Comparison of ENCODE assay signal across 17 cellular contexts in genomic region chr1:192747942-192748341, GRCh38.
DNase-seq lines count a peak whose midpoint lies in the region; ATAC-seq and TF ChIP-seq lines count a peak whose summit lies in the region.
"Had no signal": no experiment of that assay in that cellular context is flagged by ENCODE, and none has a peak within 500 bp of the region (broad histone marks: within the 10 kb centered on the region; RNA-seq: fewer than 3 reads in every experiment).

No MANE protein-coding gene starts in this region.

- TF ChIP-seq CTCF in MCF 10A (IDR thresholded peaks at IDR 0.05; ENCODE audit: unreplicated experiment) (no peak), breast epithelium (IDR thresholded peaks at IDR 0.05) (no peak), PC-9 (conservative IDR thresholded peaks at IDR 0.05) (no peak), fibroblast of lung (conservative IDR thresholded peaks at IDR 0.05 in 1 of 2, IDR thresholded peaks at IDR 0.05 in 1 of 2; ENCODE audit: low read depth in 1 of 2, low read length in 2 of 2) (no peak)

- intact Hi-C loops in MCF 10A (cut with micrococcal nuclease), result no loop called here
- intact Hi-C loops in breast epithelium (cut with DNase I; ENCODE audit: low total_unique reads), result no loop called here
- intact Hi-C loops in PC-9 (cut with micrococcal nuclease; ENCODE audit: unreplicated experiment), result no loop called here

- no peaks in the 10 kb centered on the region for H3K79me2 ChIP-seq in PC-9 (ENCODE audit: low read depth)
- no peaks in the 10 kb centered on the region for H3K79me2 ChIP-seq in fibroblast of lung (ENCODE audit: control insufficient read depth, insufficient read depth, low read length)

- H3K36me3 Mint-ChIP-seq in MCF 10A (ENCODE audit: insufficient read depth, unreplicated experiment), result no peaks in the 10 kb centered on the region

- H3K9me3 Mint-ChIP-seq in MCF 10A (ENCODE audit: unreplicated experiment), result no peaks in the 10 kb centered on the region
- H3K9me3 Mint-ChIP-seq: activated T-cell treated with anti-CD3 and anti-CD28 coated beads, Interleukin-2, amount 50 U/mL, for 72 hours had no signal

- H3F3A ChIP-seq in PC-9 (ENCODE audit: insufficient read depth, low read depth), result no peaks in the 10 kb centered on the region

- ATAC-seq in HG02759 (IDR thresholded peaks at IDR 0.05; ENCODE audit: unreplicated experiment), result no peak
- ATAC-seq: activated T-cell treated with anti-CD3 and anti-CD28 coated beads, Interleukin-2, amount 50 U/mL, for 72 hours had no signal

- no peaks in the 10 kb centered on the region for H3K27me3 ChIP-seq in breast epithelium
- no peaks in the 10 kb centered on the region for H3K27me3 ChIP-seq in PC-9 (ENCODE audit: insufficient read depth, low read depth)
- no peaks in the 10 kb centered on the region for H3K27me3 ChIP-seq in fibroblast of lung (ENCODE audit: control insufficient read depth, insufficient read depth, low read length)
- H3K27me3 ChIP-seq: ovary had no signal

- peak overlapping the region; percentile 66; the same call in 1 of the 2 replicates for H2AFZ ChIP-seq in PC-9
- H2AFZ ChIP-seq in fibroblast of lung (ENCODE audit: low read length), result no peak overlapping the region

- H3K4me3 ChIP-seq in breast epithelium (no peak overlapping the region), PC-9 (no peak overlapping the region), fibroblast of lung (replicated peaks in 1 of 4; ENCODE audit: control extremely low read depth in 1 of 4, insufficient read depth in 1 of 4, low read depth in 3 of 4, low read length in 4 of 4) (no peak overlapping the region)
- H3K4me3 ChIP-seq: ovary had no signal

- no peaks in the 10 kb centered on the region for H3K27me3 Mint-ChIP-seq in MCF 10A (ENCODE audit: insufficient read depth, unreplicated experiment)

- no peaks in the 10 kb centered on the region for H3K9me3 ChIP-seq in breast epithelium
- H3K9me3 ChIP-seq in PC-9 (ENCODE audit: insufficient read depth, low read depth), result peaks cover 5% of the 10 kb centered on the region; the same call in 1 of the 2 replicates
- no peaks in the 10 kb centered on the region for H3K9me3 ChIP-seq in fibroblast of lung (ENCODE audit: control insufficient read depth, insufficient read depth, low read depth, low read length)
- H3K9me3 ChIP-seq: ovary had no signal

- H3K9me2 ChIP-seq in PC-9 (ENCODE audit: insufficient read depth), result no peaks in the 10 kb centered on the region

- BruUV-seq in MCF 10A (replicated peaks; lab: Mats Ljungman, UMichigan), result no TSS peak
- no TSS peak for BruUV-seq in PC-9 (replicated peaks; lab: Mats Ljungman, UMichigan)

- H3K4me1 ChIP-seq in breast epithelium (no peaks in the 10 kb centered on the region), PC-9 (replicated peaks; ENCODE audit: insufficient read depth) (peaks cover 19% of the 10 kb centered on the region), fibroblast of lung (ENCODE audit: control insufficient read depth, extremely low read depth, insufficient read depth, low read length) (no peaks in the 10 kb centered on the region)

- DNase-seq in MCF 10A (ENCODE audit: unreplicated experiment), result peak; percentile 73
- no peak for DNase-seq in breast epithelium (ENCODE audit: low spot score in 2 of 2)
- DNase-seq in PC-9, result peak in 1 of 2 experiments; percentile 83
- DNase-seq in fibroblast of lung (ENCODE audit: low read depth in 2 of 2), result peak; percentile 3 to 42
- DNase-seq in stromal cell of bone marrow (ENCODE audit: low read depth), result peak; percentile 16
- DNase-seq in activated effector memory CD4-positive, alpha-beta T cell treated with anti-CD3 and anti-CD28 coated beads, Interleukin-2, amount 50 U/mL, for 16 hours, result no peak
- no peak for DNase-seq in DMS114 treated with DMSO at 0.1 percent for 48 hours (lab: John Stamatoyannopoulos, UW; ENCODE audit: unreplicated experiment)
- DNase-seq: activated CD4-positive, alpha-beta T cell treated with anti-CD3 and anti-CD28 coated beads for 48 hours; activated T-cell treated with anti-CD3 and anti-CD28 coated beads, Interleukin-2, amount 50 U/mL, for 72 hours; amniotic stem cell; cortex of kidney; EL; foreskin melanocyte; NCI-H1048; NCI-H2227 treated with DMSO at 0.1 percent for 48 hours; ovary had no signal

- CTCF ChIA-PET in MCF 10A (lab: Yijun Ruan, JAX) (interaction anchor here (0.7 to 1.6 kb wide), 2 partner anchors 10 to 197 kb away, joined by 3 read pairs; no protein-coding TSS in a partner anchor), PC-9 (lab: Charles Lee) (no interaction called here)

- peaks cover 5% of the 10 kb centered on the region for H3K4me1 Mint-ChIP-seq in MCF 10A (ENCODE audit: insufficient read depth, unreplicated experiment)

- H3K27ac Mint-ChIP-seq in MCF 10A (ENCODE audit: low read depth, unreplicated experiment), result peak overlapping the region; percentile 70
- H3K27ac Mint-ChIP-seq: activated T-cell treated with anti-CD3 and anti-CD28 coated beads, Interleukin-2, amount 50 U/mL, for 72 hours had no signal

- POLR2A ChIA-PET in MCF 10A (lab: Yijun Ruan, JAX), result interaction anchor here (0.6 to 0.7 kb wide), 2 partner anchors 46 to 137 kb away, joined by 3 read pairs; no protein-coding TSS in a partner anchor
- POLR2A ChIA-PET in PC-9 (lab: Charles Lee; ENCODE audit: unreplicated experiment), result no interaction called here

- H3K9ac ChIP-seq in fibroblast of lung (ENCODE audit: insufficient read depth, low read length), result no peak overlapping the region

- H3K4me3 Mint-ChIP-seq in MCF 10A (ENCODE audit: unreplicated experiment), result no peak overlapping the region
- H3K4me3 Mint-ChIP-seq: activated T-cell treated with anti-CD3 and anti-CD28 coated beads, Interleukin-2, amount 50 U/mL, for 72 hours had no signal

- TF ChIP-seq POLR2A in breast epithelium (IDR thresholded peaks at IDR 0.05), result no peak

- H3K27ac ChIP-seq in breast epithelium (no peak overlapping the region), PC-9 (peak overlapping the region; percentile 54), fibroblast of lung (ENCODE audit: insufficient read depth, low read length) (no peak overlapping the region)
- H3K27ac ChIP-seq: ovary had no signal

- peaks cover 3% of the 10 kb centered on the region for H3K36me3 ChIP-seq in breast epithelium
- no peaks in the 10 kb centered on the region for H3K36me3 ChIP-seq in PC-9 (ENCODE audit: low read depth)
- H3K36me3 ChIP-seq in fibroblast of lung (ENCODE audit: control insufficient read depth, insufficient read depth, low read length), result no peaks in the 10 kb centered on the region
- H3K36me3 ChIP-seq: ovary had no signal

- H4K20me1 ChIP-seq in PC-9 (ENCODE audit: insufficient read depth) (no peaks in the 10 kb centered on the region), fibroblast of lung (ENCODE audit: control insufficient read depth, extremely low read depth, insufficient read depth, low read length) (no peaks in the 10 kb centered on the region)

- H3K4me2 ChIP-seq in PC-9 (no peak overlapping the region), fibroblast of lung (ENCODE audit: extremely low read depth, insufficient read depth, low read length) (no peak overlapping the region)

Comparison
In these comparisons a context has a peak if more than half of its experiments do, and no peak if none do; other contexts are left out.
1. DNase-seq: peak in MCF 10A (single experiment), fibroblast of lung (2 of 2) and stromal cell of bone marrow (single experiment); none in breast epithelium (0 of 2), activated effector memory CD4-positive, alpha-beta T cell treated with anti-CD3 and anti-CD28 coated beads, Interleukin-2, amount 50 U/mL, for 16 hours (single experiment) and DMS114 treated with DMSO at 0.1 percent for 48 hours (single experiment).